In the genomic region with DNA sequence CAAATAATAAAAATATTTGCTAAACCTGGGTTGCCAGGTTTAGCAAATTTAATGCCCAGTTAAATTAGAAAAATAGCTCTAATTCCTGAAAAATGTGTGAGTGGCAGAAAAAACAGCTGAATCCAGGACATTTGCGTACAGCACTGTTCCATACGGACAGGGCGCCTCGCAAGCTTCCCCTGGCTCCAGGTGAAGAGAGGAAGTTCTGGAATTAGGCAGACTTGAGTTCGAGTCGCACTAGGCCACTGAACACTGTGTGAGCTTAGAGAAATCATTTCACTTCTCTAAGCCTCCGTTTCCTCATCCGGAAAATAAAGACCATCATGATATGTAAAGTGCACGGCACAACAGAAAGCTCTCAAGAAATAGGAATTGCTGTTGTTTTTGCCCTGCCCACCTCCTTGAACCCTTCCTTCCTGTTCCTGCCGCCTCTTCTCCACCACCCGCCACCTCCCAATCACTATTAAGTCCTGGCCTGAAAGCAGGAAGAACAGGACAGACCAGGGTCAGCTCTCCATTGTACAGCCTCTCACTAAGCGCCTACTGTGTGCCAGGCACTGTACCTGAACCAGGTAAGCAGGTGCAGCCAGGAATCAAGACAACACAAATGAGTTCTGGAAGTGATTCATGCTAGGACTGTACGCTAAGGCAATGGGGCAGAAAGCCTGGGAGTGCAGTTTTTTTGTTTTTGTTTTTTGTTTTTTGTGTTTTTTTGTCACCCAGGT, we compare ENCODE assay signal across 1 cellular context.
TF ChIP-seq lines count a peak whose summit lies in the region.

No MANE protein-coding gene starts in this region.

TF ChIP-seq in GM12878, 131 proteins besides CTCF, POLR2A, EP300 and RAD21:
- TF ChIP-seq, protein P1, sequence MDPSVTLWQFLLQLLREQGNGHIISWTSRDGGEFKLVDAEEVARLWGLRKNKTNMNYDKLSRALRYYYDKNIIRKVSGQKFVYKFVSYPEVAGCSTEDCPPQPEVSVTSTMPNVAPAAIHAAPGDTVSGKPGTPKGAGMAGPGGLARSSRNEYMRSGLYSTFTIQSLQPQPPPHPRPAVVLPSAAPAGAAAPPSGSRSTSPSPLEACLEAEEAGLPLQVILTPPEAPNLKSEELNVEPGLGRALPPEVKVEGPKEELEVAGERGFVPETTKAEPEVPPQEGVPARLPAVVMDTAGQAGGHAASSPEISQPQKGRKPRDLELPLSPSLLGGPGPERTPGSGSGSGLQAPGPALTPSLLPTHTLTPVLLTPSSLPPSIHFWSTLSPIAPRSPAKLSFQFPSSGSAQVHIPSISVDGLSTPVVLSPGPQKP (IDR thresholded peaks at IDR 0.05; ENCODE audit: low read depth, low read length): no peak
- TF ChIP-seq, protein P2, sequence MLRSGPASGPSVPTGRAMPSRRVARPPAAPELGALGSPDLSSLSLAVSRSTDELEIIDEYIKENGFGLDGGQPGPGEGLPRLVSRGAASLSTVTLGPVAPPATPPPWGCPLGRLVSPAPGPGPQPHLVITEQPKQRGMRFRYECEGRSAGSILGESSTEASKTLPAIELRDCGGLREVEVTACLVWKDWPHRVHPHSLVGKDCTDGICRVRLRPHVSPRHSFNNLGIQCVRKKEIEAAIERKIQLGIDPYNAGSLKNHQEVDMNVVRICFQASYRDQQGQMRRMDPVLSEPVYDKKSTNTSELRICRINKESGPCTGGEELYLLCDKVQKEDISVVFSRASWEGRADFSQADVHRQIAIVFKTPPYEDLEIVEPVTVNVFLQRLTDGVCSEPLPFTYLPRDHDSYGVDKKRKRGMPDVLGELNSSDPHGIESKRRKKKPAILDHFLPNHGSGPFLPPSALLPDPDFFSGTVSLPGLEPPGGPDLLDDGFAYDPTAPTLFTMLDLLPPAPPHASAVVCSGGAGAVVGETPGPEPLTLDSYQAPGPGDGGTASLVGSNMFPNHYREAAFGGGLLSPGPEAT (IDR thresholded peaks at IDR 0.05; ENCODE audit: low read depth): no peak
- TF ChIP-seq, protein P3, sequence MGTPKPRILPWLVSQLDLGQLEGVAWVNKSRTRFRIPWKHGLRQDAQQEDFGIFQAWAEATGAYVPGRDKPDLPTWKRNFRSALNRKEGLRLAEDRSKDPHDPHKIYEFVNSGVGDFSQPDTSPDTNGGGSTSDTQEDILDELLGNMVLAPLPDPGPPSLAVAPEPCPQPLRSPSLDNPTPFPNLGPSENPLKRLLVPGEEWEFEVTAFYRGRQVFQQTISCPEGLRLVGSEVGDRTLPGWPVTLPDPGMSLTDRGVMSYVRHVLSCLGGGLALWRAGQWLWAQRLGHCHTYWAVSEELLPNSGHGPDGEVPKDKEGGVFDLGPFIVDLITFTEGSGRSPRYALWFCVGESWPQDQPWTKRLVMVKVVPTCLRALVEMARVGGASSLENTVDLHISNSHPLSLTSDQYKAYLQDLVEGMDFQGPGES (IDR thresholded peaks at IDR 0.05): no peak
- no peak for TF ChIP-seq ZBED1 (IDR thresholded peaks at IDR 0.05; ENCODE audit: borderline replicate concordance)
- TF ChIP-seq HDAC2 (IDR thresholded peaks at IDR 0.05): no peak
- TF ChIP-seq, protein P4, sequence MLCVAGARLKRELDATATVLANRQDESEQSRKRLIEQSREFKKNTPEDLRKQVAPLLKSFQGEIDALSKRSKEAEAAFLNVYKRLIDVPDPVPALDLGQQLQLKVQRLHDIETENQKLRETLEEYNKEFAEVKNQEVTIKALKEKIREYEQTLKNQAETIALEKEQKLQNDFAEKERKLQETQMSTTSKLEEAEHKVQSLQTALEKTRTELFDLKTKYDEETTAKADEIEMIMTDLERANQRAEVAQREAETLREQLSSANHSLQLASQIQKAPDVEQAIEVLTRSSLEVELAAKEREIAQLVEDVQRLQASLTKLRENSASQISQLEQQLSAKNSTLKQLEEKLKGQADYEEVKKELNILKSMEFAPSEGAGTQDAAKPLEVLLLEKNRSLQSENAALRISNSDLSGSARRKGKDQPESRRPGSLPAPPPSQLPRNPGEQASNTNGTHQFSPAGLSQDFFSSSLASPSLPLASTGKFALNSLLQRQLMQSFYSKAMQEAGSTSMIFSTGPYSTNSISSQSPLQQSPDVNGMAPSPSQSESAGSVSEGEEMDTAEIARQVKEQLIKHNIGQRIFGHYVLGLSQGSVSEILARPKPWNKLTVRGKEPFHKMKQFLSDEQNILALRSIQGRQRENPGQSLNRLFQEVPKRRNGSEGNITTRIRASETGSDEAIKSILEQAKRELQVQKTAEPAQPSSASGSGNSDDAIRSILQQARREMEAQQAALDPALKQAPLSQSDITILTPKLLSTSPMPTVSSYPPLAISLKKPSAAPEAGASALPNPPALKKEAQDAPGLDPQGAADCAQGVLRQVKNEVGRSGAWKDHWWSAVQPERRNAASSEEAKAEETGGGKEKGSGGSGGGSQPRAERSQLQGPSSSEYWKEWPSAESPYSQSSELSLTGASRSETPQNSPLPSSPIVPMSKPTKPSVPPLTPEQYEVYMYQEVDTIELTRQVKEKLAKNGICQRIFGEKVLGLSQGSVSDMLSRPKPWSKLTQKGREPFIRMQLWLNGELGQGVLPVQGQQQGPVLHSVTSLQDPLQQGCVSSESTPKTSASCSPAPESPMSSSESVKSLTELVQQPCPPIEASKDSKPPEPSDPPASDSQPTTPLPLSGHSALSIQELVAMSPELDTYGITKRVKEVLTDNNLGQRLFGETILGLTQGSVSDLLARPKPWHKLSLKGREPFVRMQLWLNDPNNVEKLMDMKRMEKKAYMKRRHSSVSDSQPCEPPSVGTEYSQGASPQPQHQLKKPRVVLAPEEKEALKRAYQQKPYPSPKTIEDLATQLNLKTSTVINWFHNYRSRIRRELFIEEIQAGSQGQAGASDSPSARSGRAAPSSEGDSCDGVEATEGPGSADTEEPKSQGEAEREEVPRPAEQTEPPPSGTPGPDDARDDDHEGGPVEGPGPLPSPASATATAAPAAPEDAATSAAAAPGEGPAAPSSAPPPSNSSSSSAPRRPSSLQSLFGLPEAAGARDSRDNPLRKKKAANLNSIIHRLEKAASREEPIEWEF (IDR thresholded peaks at IDR 0.05; ENCODE audit: insufficient replicate concordance, low read depth, low read length): no peak
- no peak for TF ChIP-seq SP1 (IDR thresholded peaks at IDR 0.05; ENCODE audit: low read depth, low read length)
- no peak for TF ChIP-seq WRNIP1 (IDR thresholded peaks at IDR 0.05; ENCODE audit: borderline replicate concordance, low read depth, low read length)
- TF ChIP-seq, protein P5, sequence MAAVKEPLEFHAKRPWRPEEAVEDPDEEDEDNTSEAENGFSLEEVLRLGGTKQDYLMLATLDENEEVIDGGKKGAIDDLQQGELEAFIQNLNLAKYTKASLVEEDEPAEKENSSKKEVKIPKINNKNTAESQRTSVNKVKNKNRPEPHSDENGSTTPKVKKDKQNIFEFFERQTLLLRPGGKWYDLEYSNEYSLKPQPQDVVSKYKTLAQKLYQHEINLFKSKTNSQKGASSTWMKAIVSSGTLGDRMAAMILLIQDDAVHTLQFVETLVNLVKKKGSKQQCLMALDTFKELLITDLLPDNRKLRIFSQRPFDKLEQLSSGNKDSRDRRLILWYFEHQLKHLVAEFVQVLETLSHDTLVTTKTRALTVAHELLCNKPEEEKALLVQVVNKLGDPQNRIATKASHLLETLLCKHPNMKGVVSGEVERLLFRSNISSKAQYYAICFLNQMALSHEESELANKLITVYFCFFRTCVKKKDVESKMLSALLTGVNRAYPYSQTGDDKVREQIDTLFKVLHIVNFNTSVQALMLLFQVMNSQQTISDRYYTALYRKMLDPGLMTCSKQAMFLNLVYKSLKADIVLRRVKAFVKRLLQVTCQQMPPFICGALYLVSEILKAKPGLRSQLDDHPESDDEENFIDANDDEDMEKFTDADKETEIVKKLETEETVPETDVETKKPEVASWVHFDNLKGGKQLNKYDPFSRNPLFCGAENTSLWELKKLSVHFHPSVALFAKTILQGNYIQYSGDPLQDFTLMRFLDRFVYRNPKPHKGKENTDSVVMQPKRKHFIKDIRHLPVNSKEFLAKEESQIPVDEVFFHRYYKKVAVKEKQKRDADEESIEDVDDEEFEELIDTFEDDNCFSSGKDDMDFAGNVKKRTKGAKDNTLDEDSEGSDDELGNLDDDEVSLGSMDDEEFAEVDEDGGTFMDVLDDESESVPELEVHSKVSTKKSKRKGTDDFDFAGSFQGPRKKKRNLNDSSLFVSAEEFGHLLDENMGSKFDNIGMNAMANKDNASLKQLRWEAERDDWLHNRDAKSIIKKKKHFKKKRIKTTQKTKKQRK (IDR thresholded peaks at IDR 0.05; ENCODE audit: low read depth, low read length): no peak
- TF ChIP-seq ZZZ3 (IDR thresholded peaks at IDR 0.05; ENCODE audit: control insufficient read depth, insufficient read length, low read depth): no peak
- no peak for TF ChIP-seq RAD51 (IDR thresholded peaks at IDR 0.05)
- TF ChIP-seq, protein P6, sequence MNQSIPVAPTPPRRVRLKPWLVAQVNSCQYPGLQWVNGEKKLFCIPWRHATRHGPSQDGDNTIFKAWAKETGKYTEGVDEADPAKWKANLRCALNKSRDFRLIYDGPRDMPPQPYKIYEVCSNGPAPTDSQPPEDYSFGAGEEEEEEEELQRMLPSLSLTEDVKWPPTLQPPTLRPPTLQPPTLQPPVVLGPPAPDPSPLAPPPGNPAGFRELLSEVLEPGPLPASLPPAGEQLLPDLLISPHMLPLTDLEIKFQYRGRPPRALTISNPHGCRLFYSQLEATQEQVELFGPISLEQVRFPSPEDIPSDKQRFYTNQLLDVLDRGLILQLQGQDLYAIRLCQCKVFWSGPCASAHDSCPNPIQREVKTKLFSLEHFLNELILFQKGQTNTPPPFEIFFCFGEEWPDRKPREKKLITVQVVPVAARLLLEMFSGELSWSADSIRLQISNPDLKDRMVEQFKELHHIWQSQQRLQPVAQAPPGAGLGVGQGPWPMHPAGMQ (IDR thresholded peaks at IDR 0.05; ENCODE audit: borderline replicate concordance): no peak
- TF ChIP-seq MTA3 (IDR thresholded peaks at IDR 0.05; ENCODE audit: borderline replicate concordance, low read length): no peak
- TF ChIP-seq KAT2A (conservative IDR thresholded peaks at IDR 0.05; ENCODE audit: control insufficient read depth, low read depth, low read length): no peak
- TF ChIP-seq FOS (IDR thresholded peaks at IDR 0.05; ENCODE audit: borderline replicate concordance, extremely low read depth, insufficient read length): no peak
- TF ChIP-seq NR2C1 (IDR thresholded peaks at IDR 0.05): no peak
- no peak for TF ChIP-seq STAT3 (IDR thresholded peaks at IDR 0.05; ENCODE audit: low read depth, low read length)
- no peak for TF ChIP-seq SMARCA5 (IDR thresholded peaks at IDR 0.05)
- TF ChIP-seq ASH2L (IDR thresholded peaks at IDR 0.05; ENCODE audit: borderline replicate concordance, low read depth): no peak
- TF ChIP-seq IKZF1 (conservative IDR thresholded peaks at IDR 0.05): no peak
TF ChIP-seq in GM12878: peak in this region for 0.
